In the genomic region with DNA sequence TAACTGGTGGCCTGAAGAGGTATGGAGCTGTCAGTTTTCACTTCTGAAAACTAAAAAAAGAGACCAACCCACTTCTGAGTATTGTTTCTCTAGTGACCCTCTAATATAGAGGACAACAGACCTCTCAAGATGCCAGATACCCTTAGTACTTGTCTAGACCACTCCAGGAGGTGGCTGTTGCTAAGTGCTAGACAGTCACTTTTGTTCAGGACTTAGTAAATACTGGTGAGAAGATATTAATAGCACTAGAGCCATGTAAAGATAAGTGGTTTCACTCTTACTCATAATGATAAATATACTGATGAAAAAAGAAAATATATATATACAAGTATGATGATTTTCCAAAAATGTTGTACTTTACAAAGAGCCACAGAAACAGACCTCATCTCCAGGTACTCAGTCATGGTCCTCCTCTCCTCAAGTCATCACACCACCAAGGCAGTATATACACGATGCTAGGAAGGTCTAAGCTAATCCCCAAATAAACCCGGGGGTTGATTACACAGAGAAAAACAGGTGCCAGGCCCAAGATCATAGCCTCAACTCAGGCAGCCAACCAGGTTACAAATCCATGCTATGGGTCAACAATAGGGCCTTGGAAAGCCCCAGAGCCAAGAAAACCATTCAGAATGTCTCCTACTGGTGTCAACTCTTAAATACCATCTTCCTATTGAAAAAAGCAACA, we compare ENCODE assay signal across 15 cellular contexts.
DNase-seq lines count a peak whose midpoint lies in the region; ATAC-seq and TF ChIP-seq lines count a peak whose summit lies in the region.
"Had no signal": no experiment of that assay in that cellular context is flagged by ENCODE, and none has a peak within 500 bp of the region (broad histone marks: within the 10 kb centered on the region; RNA-seq: fewer than 3 reads in every experiment).

No MANE protein-coding gene starts in this region.

- no peak overlapping the region for H4K8ac ChIP-seq in trophoblast cell (ENCODE audit: low read depth, low read length)

- no peak overlapping the region for H3K23ac ChIP-seq in trophoblast cell (ENCODE audit: low read length)

- H3K9ac ChIP-seq in endodermal cell (ENCODE audit: extremely low read depth, low read length, poor library complexity, severe bottlenecking) (no peak overlapping the region), trophoblast cell (ENCODE audit: low read length) (no peak overlapping the region)

- WGBS in endodermal cell (ENCODE audit: insufficient coverage in 1 of 2, insufficient read length in 1 of 2), 2 experiments = 69% methylated on average over 2 of the region's 2 CpGs; no CpG with 5 or more reads in 1 of the 2 experiments
- no CpG with 5 or more reads among the region's 2 CpGs for WGBS in trophoblast cell (ENCODE audit: extremely low coverage, insufficient coverage, insufficient read length)

- H2AK5ac ChIP-seq in trophoblast cell (ENCODE audit: low read length) = no peak overlapping the region

- H3K79me2 ChIP-seq in trophoblast cell (ENCODE audit: control insufficient read depth, insufficient read depth, low read length, poor library complexity) = no peaks in the 10 kb centered on the region

- H2BK5ac ChIP-seq in trophoblast cell (ENCODE audit: low read depth, low read length, poor library complexity) = no peak overlapping the region

- ATAC-seq in GM19395 (IDR thresholded peaks at IDR 0.05; ENCODE audit: unreplicated experiment) = peak; percentile 92
- peak; percentile 88 for ATAC-seq in HG02678 (IDR thresholded peaks at IDR 0.05; ENCODE audit: unreplicated experiment)
- ATAC-seq in HG03520 (IDR thresholded peaks at IDR 0.05; ENCODE audit: unreplicated experiment) = peak; percentile 90
- ATAC-seq: gastrocnemius medialis had no signal

- H3K36me3 Mint-ChIP-seq in endodermal cell (ENCODE audit: low read depth) = peaks cover 3% of the 10 kb centered on the region

- no peak overlapping the region for H3K14ac ChIP-seq in trophoblast cell (ENCODE audit: low read length)

- H3K27ac ChIP-seq in endodermal cell (ENCODE audit: low read depth, low read length) (no peak overlapping the region), trophoblast cell (ENCODE audit: low read depth, low read length) (no peak overlapping the region)
- H3K27ac ChIP-seq: gastrocnemius medialis, upper lobe of left lung, WERI-Rb-1 had no signal

- H2AFZ ChIP-seq in trophoblast cell (ENCODE audit: insufficient read depth, low read length, poor library complexity) = no peak overlapping the region

- no peak overlapping the region for H2BK12ac ChIP-seq in trophoblast cell (ENCODE audit: low read length)

- DNase-seq in GM13976 (ENCODE audit: low spot score) (peak; percentile 21), NCI-H2196 (lab: John Stamatoyannopoulos, UW; ENCODE audit: unreplicated experiment) (no peak), ureter (ENCODE audit: low spot score) (no peak), endodermal cell (no peak), trophoblast cell (no peak)
- DNase-seq: activated T-cell treated with anti-CD3 and anti-CD28 coated beads, Interleukin-2, amount 50 U/mL, for 24 hours; effector CD8-positive, alpha-beta T cell; gastrocnemius medialis; SHP77 treated with DMSO at 0.1 percent for 48 hours; upper lobe of left lung; WERI-Rb-1 had no signal

- no peak overlapping the region for H3K27ac Mint-ChIP-seq in endodermal cell
- H3K27ac Mint-ChIP-seq: activated T-cell treated with anti-CD3 and anti-CD28 coated beads, Interleukin-2, amount 50 U/mL, for 24 hours; nephron had no signal

- H3K4me3 Mint-ChIP-seq in endodermal cell = no peak overlapping the region
- H3K4me3 Mint-ChIP-seq: activated T-cell treated with anti-CD3 and anti-CD28 coated beads, Interleukin-2, amount 50 U/mL, for 24 hours; nephron had no signal

- in situ Hi-C loops in GM13976 (cut with MboI; ENCODE audit: low sequenced_read_pairs, unreplicated experiment) = no loop called here

- H2BK120ac ChIP-seq in trophoblast cell (ENCODE audit: insufficient read depth, low read length, poor library complexity) = no peak overlapping the region

- peaks cover 29% of the 10 kb centered on the region for H3K9me3 Mint-ChIP-seq in endodermal cell
- H3K9me3 Mint-ChIP-seq: activated T-cell treated with anti-CD3 and anti-CD28 coated beads, Interleukin-2, amount 50 U/mL, for 24 hours; nephron had no signal

- no peaks in the 10 kb centered on the region for H3K27me3 ChIP-seq in endodermal cell (ENCODE audit: control insufficient read depth, insufficient read depth, low read length, poor library complexity, severe bottlenecking)
- no peaks in the 10 kb centered on the region for H3K27me3 ChIP-seq in trophoblast cell (ENCODE audit: insufficient read depth, low read length)
- H3K27me3 ChIP-seq: gastrocnemius medialis, upper lobe of left lung had no signal

- H3K4me2 ChIP-seq in trophoblast cell (ENCODE audit: low read length) = no peak overlapping the region

- TF ChIP-seq CTCF in GM13976 (IDR thresholded peaks at IDR 0.05; ENCODE audit: borderline replicate concordance, control extremely low read depth, extremely low read depth, insufficient read depth, missing control alignments) = no peak
- TF ChIP-seq CTCF in endodermal cell (conservative IDR thresholded peaks at IDR 0.05) = no peak

- no peak overlapping the region for H4K12ac ChIP-seq in trophoblast cell (ENCODE audit: low read depth, low read length)

- no peaks in the 10 kb centered on the region for H3K79me1 ChIP-seq in trophoblast cell (ENCODE audit: low read length)

- H3K36me3 ChIP-seq in endodermal cell (ENCODE audit: control insufficient read depth, insufficient read depth, low read length) (peaks cover 5% of the 10 kb centered on the region), trophoblast cell (ENCODE audit: control insufficient read depth in 1 of 2, insufficient read depth in 2 of 2, low read length in 2 of 2) (peaks cover 0 to 2% of the 10 kb centered on the region in 2 experiments)
- H3K36me3 ChIP-seq: gastrocnemius medialis, upper lobe of left lung had no signal

- H3K4me3 ChIP-seq in endodermal cell (ENCODE audit: low read length) = no peak overlapping the region
- H3K4me3 ChIP-seq in trophoblast cell (ENCODE audit: low read depth, low read length) = no peak overlapping the region
- H3K4me3 ChIP-seq: gastrocnemius medialis, upper lobe of left lung had no signal

- no peak overlapping the region for H4K91ac ChIP-seq in trophoblast cell (ENCODE audit: low read depth, low read length)

- peaks cover 12% of the 10 kb centered on the region for H3K4me1 Mint-ChIP-seq in endodermal cell
- H3K4me1 Mint-ChIP-seq: nephron had no signal

- H3K4me1 ChIP-seq in endodermal cell (ENCODE audit: control insufficient read depth, insufficient read depth, low read length) (no peaks in the 10 kb centered on the region), trophoblast cell (ENCODE audit: control insufficient read depth in 1 of 2, insufficient read depth in 2 of 2, low read length in 2 of 2) (no peaks in the 10 kb centered on the region)
- H3K4me1 ChIP-seq: gastrocnemius medialis had no signal

- H3K18ac ChIP-seq in trophoblast cell (ENCODE audit: low read length) = no peak overlapping the region

- no peak overlapping the region for H3K4ac ChIP-seq in trophoblast cell (ENCODE audit: low read depth, low read length)

- H3K9me3 ChIP-seq in endodermal cell (ENCODE audit: control insufficient read depth, low read length) (no peaks in the 10 kb centered on the region), trophoblast cell (ENCODE audit: insufficient read depth, low read depth, low read length) (no peaks in the 10 kb centered on the region)
- H3K9me3 ChIP-seq: gastrocnemius medialis, upper lobe of left lung had no signal

- no peaks in the 10 kb centered on the region for H3K27me3 Mint-ChIP-seq in endodermal cell (ENCODE audit: insufficient read depth)
